1 cellular context compared by ENCODE assay signal in genomic region chr14:20683896-20684661, GRCh38.
A peak's percentile ranks its signal among the peaks of the same experiment; 100 is the strongest.
TF ChIP-seq lines count a peak whose summit lies in the region.

Gene RNASE4, plus strand, starts transcription at chr14:20684560. Its CDS starts 14,812 bp downstream, at chr14:20699372.

TF ChIP-seq in HepG2, 621 proteins besides CTCF, POLR2A, EP300 and RAD21 (continued from another document and continues in another):
- TF ChIP-seq SMAD9 (CRISPR knock-in tag; IDR thresholded peaks at IDR 0.05), result no peak
- no peak for TF ChIP-seq ZNF326 (CRISPR knock-in tag; IDR thresholded peaks at IDR 0.05; ENCODE audit: borderline replicate concordance)
- peak; percentile 64; the same call in 1 of the 2 replicates for TF ChIP-seq ZSCAN31 (CRISPR knock-in tag; IDR thresholded peaks at IDR 0.05; ENCODE audit: low read depth)
- TF ChIP-seq MAFK (conservative IDR thresholded peaks at IDR 0.05 in 1 of 2, IDR thresholded peaks at IDR 0.05 in 1 of 2; ENCODE audit: low read length in 2 of 2), result no peak
- no peak; the same call in 1 of the 2 replicates for TF ChIP-seq ZBTB14 (CRISPR knock-in tag; IDR thresholded peaks at IDR 0.05)
- TF ChIP-seq ZBTB46 (CRISPR knock-in tag; IDR thresholded peaks at IDR 0.05; ENCODE audit: borderline replicate concordance), result no peak
- TF ChIP-seq ZNF558 (CRISPR knock-in tag; IDR thresholded peaks at IDR 0.05; ENCODE audit: borderline replicate concordance), result peak; percentile 49
- 0 out of 2 replicates have a peak, but pooled peaks have one; percentile 19 for TF ChIP-seq LBX2 (CRISPR knock-in tag; IDR thresholded peaks at IDR 0.05; ENCODE audit: borderline replicate concordance)
- no peak for TF ChIP-seq ZNF329 (CRISPR knock-in tag; IDR thresholded peaks at IDR 0.05; ENCODE audit: low read depth)
- TF ChIP-seq IRF9 (CRISPR knock-in tag; IDR thresholded peaks at IDR 0.05; ENCODE audit: borderline replicate concordance), result no peak
- no peak; the same call in 1 of the 2 replicates for TF ChIP-seq RFX3 (CRISPR knock-in tag; IDR thresholded peaks at IDR 0.05)
- TF ChIP-seq PAF1 (CRISPR knock-in tag; IDR thresholded peaks at IDR 0.05), result no peak
- no peak; the same call in 1 of the 2 replicates for TF ChIP-seq ZFAT (CRISPR knock-in tag; conservative IDR thresholded peaks at IDR 0.05)
- TF ChIP-seq ZNF333 (CRISPR knock-in tag; IDR thresholded peaks at IDR 0.05; ENCODE audit: borderline replicate concordance), result peak; percentile 31; the same call in 1 of the 2 replicates
- TF ChIP-seq SAP130 (CRISPR knock-in tag; IDR thresholded peaks at IDR 0.05; ENCODE audit: low read depth), result peak; percentile 88
- no peak for TF ChIP-seq ZNF562 (CRISPR knock-in tag; IDR thresholded peaks at IDR 0.05; ENCODE audit: borderline replicate concordance)
- 0 out of 2 replicates have a peak, but pooled peaks have one; percentile 3 for TF ChIP-seq ZNF605 (CRISPR knock-in tag; IDR thresholded peaks at IDR 0.05)
- peak; percentile 91 for TF ChIP-seq CHD2 (IDR thresholded peaks at IDR 0.05; ENCODE audit: low read depth, low read length)
- TF ChIP-seq HNRNPH1 (optimal IDR thresholded peaks at IDR 0.05; ENCODE audit: low read depth, low read length), result no peak
- TF ChIP-seq REST (IDR thresholded peaks at IDR 0.05; ENCODE audit: borderline replicate concordance in 1 of 2, low read depth in 1 of 2, low read length in 2 of 2), result peak in 1 of 2 experiments; percentile 45; a peak in 2 of 4 replicates
- peak; percentile 49; the same call in 1 of the 2 replicates for TF ChIP-seq ZFP62 (CRISPR knock-in tag; IDR thresholded peaks at IDR 0.05)
- peak; percentile 59; the same call in 1 of the 2 replicates for TF ChIP-seq ATF7-NPFF (CRISPR knock-in tag; IDR thresholded peaks at IDR 0.05; ENCODE audit: low read depth)
- TF ChIP-seq GLMP (CRISPR knock-in tag; IDR thresholded peaks at IDR 0.05; ENCODE audit: borderline replicate concordance), result no peak; the same call in 1 of the 2 replicates
- no peak for TF ChIP-seq NCOA1 (CRISPR knock-in tag; IDR thresholded peaks at IDR 0.05)
- no peak for TF ChIP-seq RAD51 (IDR thresholded peaks at IDR 0.05; ENCODE audit: borderline replicate concordance)
- peak; percentile 76; the same call in 1 of the 2 replicates for TF ChIP-seq BRD4 (CRISPR knock-in tag; IDR thresholded peaks at IDR 0.05)
- peak; percentile 17; the same call in 1 of the 2 replicates for TF ChIP-seq ZNF691 (CRISPR knock-in tag; IDR thresholded peaks at IDR 0.05; ENCODE audit: borderline replicate concordance, low read depth)
- TF ChIP-seq CREB1 (IDR thresholded peaks at IDR 0.05), result 0 out of 2 replicates have a peak, but pooled peaks have one; percentile 15
- no peak for TF ChIP-seq CREB1 (CRISPR knock-in tag; IDR thresholded peaks at IDR 0.05)
- no peak for TF ChIP-seq BCLAF1 (IDR thresholded peaks at IDR 0.05)
- TF ChIP-seq ZNF609 (CRISPR knock-in tag; IDR thresholded peaks at IDR 0.05; ENCODE audit: borderline replicate concordance), result peak; percentile 39; the same call in 1 of the 2 replicates
- no peak for TF ChIP-seq TOE1 (CRISPR knock-in tag; IDR thresholded peaks at IDR 0.05)
- no peak for TF ChIP-seq SKI (IDR thresholded peaks at IDR 0.05; ENCODE audit: partially characterized antibody)
- TF ChIP-seq ARHGAP35 (CRISPR knock-in tag; IDR thresholded peaks at IDR 0.05; ENCODE audit: borderline replicate concordance), result peak; percentile 24; the same call in 1 of the 2 replicates
- TF ChIP-seq ZNF770 (CRISPR knock-in tag; IDR thresholded peaks at IDR 0.05), result peak; percentile 37; the same call in 1 of the 2 replicates
- TF ChIP-seq EEA1 (CRISPR knock-in tag; IDR thresholded peaks at IDR 0.05; ENCODE audit: borderline replicate concordance), result 0 out of 2 replicates have a peak, but pooled peaks have one; percentile 63
- no peak for TF ChIP-seq ZNF781 (CRISPR knock-in tag; IDR thresholded peaks at IDR 0.05; ENCODE audit: borderline replicate concordance, not compliant biosample characterization)
- TF ChIP-seq ZFY (CRISPR knock-in tag; IDR thresholded peaks at IDR 0.05), result no peak; the same call in 1 of the 2 replicates
- peak; percentile 85; the same call in 1 of the 2 replicates for TF ChIP-seq KDM1A (CRISPR knock-in tag; IDR thresholded peaks at IDR 0.05)
